6 cellular contexts compared by ENCODE assay signal in the genomic region with DNA sequence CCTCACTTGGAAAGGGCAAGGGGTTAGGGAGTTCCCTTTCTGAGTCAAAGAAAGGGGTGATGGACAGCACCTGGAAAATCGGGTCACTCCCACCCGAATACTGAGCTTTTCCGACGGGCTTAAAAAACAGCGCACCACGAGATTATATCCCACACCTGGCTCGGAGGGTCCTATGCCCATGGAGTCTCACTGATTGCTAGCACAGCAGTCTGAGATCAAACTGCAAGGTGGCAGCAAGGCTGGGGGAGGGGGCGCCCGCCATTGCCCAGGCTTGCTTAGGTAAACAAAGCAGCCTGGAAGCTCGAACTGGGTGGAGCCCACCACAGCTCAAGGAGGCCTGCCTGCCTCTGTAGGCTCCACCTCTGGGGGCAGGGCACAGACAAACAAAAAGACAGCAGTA.
DNase-seq lines count a peak whose midpoint lies in the region; ATAC-seq and TF ChIP-seq lines count a peak whose summit lies in the region.
"Not testable (repeated sequence)": the region's sequence is repeated elsewhere in the genome, so short reads cannot be mapped to it uniquely, and the experiment has no call there.

No MANE protein-coding gene starts in this region.

- TF ChIP-seq EP300 in sigmoid colon (IDR thresholded peaks at IDR 0.05): not testable (repeated sequence)

- TF ChIP-seq POLR2A in sigmoid colon (IDR thresholded peaks at IDR 0.05): not testable (repeated sequence)

- H3K9me3 Mint-ChIP-seq in Caco-2 (ENCODE audit: unreplicated experiment): not testable (repeated sequence)
- peaks cover 28% of the 10 kb centered on the region for H3K9me3 Mint-ChIP-seq in WTC11

- POLR2A ChIA-PET in Caco-2 (lab: Charles Lee); WTC11 (lab: Charles Lee): not testable (repeated sequence)

- 74 to 82% methylated on average over 10 of the region's 10 CpGs for WGBS in sigmoid colon, 2 donors

- ATAC-seq in WTC11: not testable (repeated sequence)

- not testable (repeated sequence) for H3K27ac Mint-ChIP-seq in Caco-2 (ENCODE audit: unreplicated experiment); WTC11

- not testable (repeated sequence) for TF ChIP-seq CTCF in Caco-2 (IDR thresholded peaks at IDR 0.05; ENCODE audit: insufficient read depth in 1 of 2, low read depth in 1 of 2, low read length in 1 of 2, severe bottlenecking in 1 of 2, unreplicated experiment in 1 of 2); WTC11 (IDR thresholded peaks at IDR 0.05); sigmoid colon (IDR thresholded peaks at IDR 0.05)

- BruUV-seq in Caco-2 (replicated peaks; lab: Mats Ljungman, UMichigan): not testable (repeated sequence)

- not testable (repeated sequence) for H3K27me3 Mint-ChIP-seq in Caco-2 (ENCODE audit: insufficient read depth, unreplicated experiment); WTC11 (ENCODE audit: low read depth)

- not testable (repeated sequence) for DNase-seq in Caco-2; H7; NT2/D1 (ENCODE audit: low read depth, low spot score)
- peak; percentile 18 for DNase-seq in WTC11 (ENCODE audit: low spot score)
- DNase-seq in sigmoid colon: peak; percentile 50

- H3K36me3 Mint-ChIP-seq in Caco-2 (ENCODE audit: insufficient read depth, unreplicated experiment); WTC11: not testable (repeated sequence)

- not testable (repeated sequence) for H3K27me3 ChIP-seq in Caco-2 (replicated peaks; ENCODE audit: control insufficient read depth, insufficient read depth, low read length); H7 (ENCODE audit: control insufficient read depth, insufficient read depth, low read length); NT2/D1 (ENCODE audit: insufficient read depth, insufficient read length); sigmoid colon

- H3K4me1 Mint-ChIP-seq in Caco-2 (ENCODE audit: low read depth, unreplicated experiment); WTC11: not testable (repeated sequence)

- not testable (repeated sequence) for H3K4me1 ChIP-seq in Caco-2; ES-I3 (ENCODE audit: insufficient read depth, low read length); NT2/D1 (ENCODE audit: insufficient read depth, insufficient read length); sigmoid colon

- H3K36me3 ChIP-seq in Caco-2 (ENCODE audit: control insufficient read depth, insufficient read depth, low read length); ES-I3 (ENCODE audit: insufficient read depth, low read length); H7 (replicated peaks; ENCODE audit: control insufficient read depth, insufficient read depth, low read length); NT2/D1 (ENCODE audit: insufficient read depth, insufficient read length, low read length); sigmoid colon: not testable (repeated sequence)

- intact Hi-C loops in Caco-2 (cut with micrococcal nuclease; ENCODE audit: unreplicated experiment); sigmoid colon (cut with DNase I): not testable (repeated sequence)

- H3K9ac ChIP-seq in ES-I3 (ENCODE audit: low read depth, low read length): peak overlapping the region; percentile 21
- H3K9ac ChIP-seq in NT2/D1 (ENCODE audit: insufficient read length, low read depth): not testable (repeated sequence)

- H3K4me3 ChIP-seq in Caco-2 (ENCODE audit: low read depth, low read length): peak overlapping the region; percentile 18
- H3K4me3 ChIP-seq in H7 (ENCODE audit: insufficient read depth, low read depth, low read length): peak overlapping the region; percentile 2; the same call in 1 of the 2 replicates
- peak overlapping the region; percentile 24 for H3K4me3 ChIP-seq in NT2/D1 (ENCODE audit: insufficient read length, low read depth)
- H3K4me3 ChIP-seq in sigmoid colon: not testable (repeated sequence)

- CTCF ChIA-PET in Caco-2 (lab: Charles Lee); WTC11 (lab: Charles Lee): not testable (repeated sequence)

- H3K27ac ChIP-seq in sigmoid colon: not testable (repeated sequence)

- H3K4me3 Mint-ChIP-seq in Caco-2 (ENCODE audit: unreplicated experiment); WTC11: not testable (repeated sequence)

- H3K9me3 ChIP-seq in Caco-2; ES-I3 (ENCODE audit: control insufficient read depth, insufficient read depth, low read length); NT2/D1 (ENCODE audit: insufficient read depth, low read length); sigmoid colon: not testable (repeated sequence)
